ENCODE assay signal across 9 cellular contexts in the genomic region with DNA sequence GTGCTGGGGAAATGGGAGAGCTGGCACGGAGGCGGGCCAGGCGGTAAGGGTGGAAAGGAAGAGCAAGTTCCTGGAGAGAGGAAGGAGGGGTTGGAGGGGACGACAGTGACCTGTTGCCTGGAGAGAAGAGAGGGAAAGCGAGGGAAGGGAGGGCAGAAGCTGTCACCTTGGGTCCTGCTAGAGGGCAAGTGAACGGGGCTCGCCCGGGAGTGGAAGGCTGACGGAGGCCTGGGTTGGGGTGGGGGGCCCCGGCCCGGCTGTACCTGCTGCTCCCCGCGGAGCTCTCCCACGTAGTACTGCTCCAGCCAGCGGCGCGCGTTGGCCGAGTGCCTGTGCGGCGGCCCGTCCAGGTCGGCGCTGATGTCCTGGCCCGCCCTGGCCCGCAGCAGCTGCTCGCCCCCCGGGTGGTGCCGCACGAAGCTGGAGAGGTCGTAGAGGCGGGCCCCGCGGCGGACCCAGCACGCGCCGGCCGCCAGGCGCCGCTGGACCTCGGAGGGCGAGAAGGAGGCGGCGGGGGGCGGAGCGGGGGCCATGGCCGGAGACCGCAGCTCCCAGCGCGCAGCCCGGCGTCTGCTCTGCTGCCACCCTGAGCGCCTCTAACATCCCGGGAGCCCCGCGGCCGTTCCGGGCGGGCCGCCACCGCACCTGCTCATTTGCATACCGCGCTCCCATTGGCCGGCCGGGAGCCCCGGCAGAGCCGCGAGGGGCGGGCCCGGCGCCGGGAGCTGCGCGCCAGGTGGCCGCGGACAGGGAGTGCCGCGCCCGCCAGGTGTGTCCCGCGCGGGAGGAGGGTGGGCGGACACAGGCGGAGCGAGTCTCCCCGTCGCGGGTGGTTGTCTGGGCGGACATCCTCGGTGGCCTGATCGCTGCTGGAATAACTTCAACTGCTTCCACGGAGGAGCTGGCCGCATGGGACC. TPM values are rescaled to one million over a fixed set of nuclear protein-coding genes. Genes with fewer than 3 reads are reported as not detected.
A peak's percentile ranks its signal among the peaks of the same experiment; 100 is the strongest.
DNase-seq lines count a peak whose midpoint lies in the region; ATAC-seq and TF ChIP-seq lines count a peak whose summit lies in the region.
"Had no signal": no experiment of that assay in that cellular context is flagged by ENCODE, and none has a peak within 500 bp of the region (broad histone marks: within the 10 kb centered on the region; RNA-seq: fewer than 3 reads in every experiment).

A gene with protein sequence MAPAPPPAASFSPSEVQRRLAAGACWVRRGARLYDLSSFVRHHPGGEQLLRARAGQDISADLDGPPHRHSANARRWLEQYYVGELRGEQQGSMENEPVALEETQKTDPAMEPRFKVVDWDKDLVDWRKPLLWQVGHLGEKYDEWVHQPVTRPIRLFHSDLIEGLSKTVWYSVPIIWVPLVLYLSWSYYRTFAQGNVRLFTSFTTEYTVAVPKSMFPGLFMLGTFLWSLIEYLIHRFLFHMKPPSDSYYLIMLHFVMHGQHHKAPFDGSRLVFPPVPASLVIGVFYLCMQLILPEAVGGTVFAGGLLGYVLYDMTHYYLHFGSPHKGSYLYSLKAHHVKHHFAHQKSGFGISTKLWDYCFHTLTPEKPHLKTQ (minus strand): TSS at position 598 of the 917 bp plus-strand sequence. CDS start 65 bp downstream, at position 533.

- peak in 8 of 9 donors; percentile 11 to 50 (median 36) for TF ChIP-seq CTCF in heart right ventricle (IDR thresholded peaks at IDR 0.05)

- DNase-seq in G401 (ENCODE audit: low spot score) = peak; percentile 52
- peak; percentile 99 for DNase-seq in H7
- DNase-seq in MG63 = peak; percentile 59
- DNase-seq in SJSA1 (ENCODE audit: low read depth in 1 of 2, low spot score in 2 of 2) = peak; percentile 24 to 63
- DNase-seq in activated naive CD4-positive, alpha-beta T cell treated with anti-CD3 and anti-CD28 coated beads, Interleukin-2, amount 50 U/mL, for 16 hours = peak; percentile 67
- DNase-seq in heart right ventricle = peak; percentile 25 to 61
- DNase-seq in posterior cingulate gyrus = peak; percentile 82 to 99 (median 89)
- peak; percentile 82 for DNase-seq in ureter (ENCODE audit: low spot score)

- no peak within 1 kb of the TSS for H3K27ac ChIP-seq in SJSA1
- no peak within 1 kb of the TSS for H3K27ac ChIP-seq in heart right ventricle
- H3K27ac ChIP-seq: neutrophil had no signal

- peak; percentile 79 to 97 (median 92) for ATAC-seq in heart right ventricle

- H3K36me3 ChIP-seq in H7 (replicated peaks; ENCODE audit: control insufficient read depth, insufficient read depth, low read length) = no peaks in the 10 kb centered on the region; the same call in 1 of the 2 replicates
- H3K36me3 ChIP-seq in MG63 = no peaks in the 10 kb centered on the region
- no peaks in the 10 kb centered on the region for H3K36me3 ChIP-seq in SJSA1
- no peaks in the 10 kb centered on the region for H3K36me3 ChIP-seq in heart right ventricle
- H3K36me3 ChIP-seq: neutrophil had no signal

- peaks cover 22% of the 10 kb centered on the region for H3K27me3 ChIP-seq in H7 (ENCODE audit: control insufficient read depth, insufficient read depth, low read length)
- peaks cover 5% of the 10 kb centered on the region for H3K27me3 ChIP-seq in MG63
- H3K27me3 ChIP-seq in SJSA1 (replicated peaks) = peaks cover 33% of the 10 kb centered on the region
- peaks cover 0 to 67% (median 51%) of the 10 kb centered on the region in 7 donors for H3K27me3 ChIP-seq in heart right ventricle

- intact Hi-C loops in heart right ventricle (cut with DNase I) = loop anchor here in 1 of 10 donors (10.0 kb wide), 1 partner anchor 60 kb away; no protein-coding TSS in a partner anchor
- intact Hi-C loops in posterior cingulate gyrus (cut with DNase I) = loop anchor here (1.0 kb wide), 1 partner anchor 50 kb away; no protein-coding TSS in a partner anchor

- in situ Hi-C loops in G401 (cut with HindIII; ENCODE audit: low sequenced_read_pairs) = no loop called here

- H3K9me3 ChIP-seq in MG63 = no peaks in the 10 kb centered on the region
- H3K9me3 ChIP-seq in SJSA1 (replicated peaks) = peaks cover 3% of the 10 kb centered on the region; the same call in 1 of the 2 replicates
- no peaks in the 10 kb centered on the region for H3K9me3 ChIP-seq in heart right ventricle
- H3K9me3 ChIP-seq: neutrophil had no signal

- peak within 1 kb of the TSS; percentile 67 for H3K4me3 ChIP-seq in H7 (ENCODE audit: insufficient read depth, low read depth, low read length)
- no peak within 1 kb of the TSS for H3K4me3 ChIP-seq in MG63
- H3K4me3 ChIP-seq in SJSA1 = peak within 1 kb of the TSS; percentile 19; the same call in 1 of the 2 replicates
- H3K4me3 ChIP-seq in heart right ventricle = peak within 1 kb of the TSS; percentile 4 to 55 (median 45)

- peaks cover 10% of the 10 kb centered on the region for H3K4me1 ChIP-seq in SJSA1 (replicated peaks)
- H3K4me1 ChIP-seq in heart right ventricle = peaks cover 0 to 13% (median 10%) of the 10 kb centered on the region in 9 donors

- WGBS in heart right ventricle, 2 donors = 1% methylated on average over 71 to 94 of the region's 94 CpGs

RNA-seq across cellular contexts. Expression of the gene that starts here (rescaled TPM):
- not detected in 2 replicates for total RNA-seq in G401 (2014; rRNA removed; shearing (Covaris generic))
- total RNA-seq in H7 (2014; rRNA removed; shearing (Covaris generic)) = 1.1 and 1.9 TPM in 2 replicates
- total RNA-seq in MG63 (2014; rRNA removed; shearing (Covaris generic); ENCODE audit: low replicate concordance) = not detected in 2 replicates
- not detected in 2 replicates for total RNA-seq in SJSA1 (2014; rRNA removed; shearing (Covaris generic))
- total RNA-seq in heart right ventricle (under 1 TPM in 1 of 10 donors, not detected in 9; 0.41 TPM), ureter (9.8 TPM)
- polyA plus RNA-seq in heart right ventricle = under 1 TPM; 0.04 to 0.15 TPM

Comparison
In these comparisons a context has a peak if more than half of its experiments do, and no peak if none do; other contexts are left out.
1. Peak in DNase-seq in G401; RNA of the gene not detected or under 1 TPM.
2. Peak in DNase-seq in MG63; RNA of the gene not detected or under 1 TPM.
3. Peak in DNase-seq and H3K4me3 ChIP-seq in SJSA1; RNA of the gene not detected or under 1 TPM.
4. Peak in DNase-seq, ATAC-seq and H3K4me3 ChIP-seq in heart right ventricle; RNA of the gene not detected or under 1 TPM.
5. DNase-seq: peak in every context shown above with its lines; median percentile 99 in H7; 89 in posterior cingulate gyrus; 82 in ureter; 67 in activated naive CD4-positive, alpha-beta T cell treated with anti-CD3 and anti-CD28 coated beads, Interleukin-2, amount 50 U/mL, for 16 hours; 59 in MG63; 52 in G401; 44 in SJSA1; 43 in heart right ventricle.